In genomic region chr10:26839966-26840627, GRCh38 we compare ENCODE assay signal across 11 cellular contexts. TPM values are rescaled to one million over a fixed set of nuclear protein-coding genes. Genes with fewer than 3 reads are reported as not detected.
DNase-seq lines count a peak whose midpoint lies in the region; ATAC-seq, FAIRE-seq and TF ChIP-seq lines count a peak whose summit lies in the region.
"Had no signal": no experiment of that assay in that cellular context is flagged by ENCODE, and none has a peak within 500 bp of the region (broad histone marks: within the 10 kb centered on the region; RNA-seq: fewer than 3 reads in every experiment).

No MANE protein-coding gene starts in this region.

- no peak overlapping the region for H3K4me3 ChIP-seq in mesenchymal stem cell (ENCODE audit: insufficient read depth in 1 of 2, low read depth in 1 of 2, low read length in 2 of 2)

- peaks cover 37% of the 10 kb centered on the region for H3K36me3 Mint-ChIP-seq in activated B cell treated with CpG ODN at 0.5 μM for 24 hours (ENCODE audit: low read depth)

- H2BK120ac ChIP-seq in mesenchymal stem cell (ENCODE audit: low read depth, low read length): no peak overlapping the region

- DNase-seq in NCI-H2107 treated with DMSO at 0.1 percent for 48 hours (lab: John Stamatoyannopoulos, UW; ENCODE audit: unreplicated experiment) (peak; percentile 5), NCI-H2107 (lab: John Stamatoyannopoulos, UW) (no peak), GM12891 (ENCODE audit: insufficient read length, low spot score) (no peak), activated B cell treated with CpG ODN at 0.5 μM for 24 hours (no peak), mesenchymal stem cell (peak; percentile 24), CD1c-positive myeloid dendritic cell (ENCODE audit: extremely low spot score) (no peak), iPS-NIHi11 (ENCODE audit: low spot score) (no peak)
- no peak for DNase-seq in stimulated activated naive CD4-positive, alpha-beta T cell treated with Interleukin-2 at 50 U/mL for 16 hours (lab: John Stamatoyannopoulos, UW)
- DNase-seq: activated effector memory CD4-positive, alpha-beta T cell treated with anti-CD3 and anti-CD28 coated beads, Interleukin-2, amount 50 U/mL, for 16 hours; NCI-H1092; T-helper 9 cell had no signal

- no peak overlapping the region for H3K18ac ChIP-seq in mesenchymal stem cell (ENCODE audit: low read depth in 1 of 2, low read length in 2 of 2)

- no peak overlapping the region for H3K27ac ChIP-seq in mesenchymal stem cell (ENCODE audit: low read length, poor library complexity, severe bottlenecking)

- H3K23ac ChIP-seq in mesenchymal stem cell (ENCODE audit: low read length in 2 of 2): no peak overlapping the region

- peaks cover 8% of the 10 kb centered on the region for H3K79me1 ChIP-seq in mesenchymal stem cell (replicated peaks; ENCODE audit: low read length, poor library complexity, severe bottlenecking)

- no peaks in the 10 kb centered on the region for H3K9me3 ChIP-seq in mesenchymal stem cell (ENCODE audit: control insufficient read depth, low read length)

- CTCF ChIA-PET in activated B cell treated with CpG ODN at 0.5 μM for 24 hours (lab: Charles Lee): no interaction called here

- no peak for ATAC-seq in activated B cell treated with CpG ODN at 0.5 μM for 24 hours (ENCODE audit: low read depth)

- intact Hi-C loops in activated B cell treated with CpG ODN at 0.5 μM for 24 hours (cut with micrococcal nuclease): no loop called here

- H3K4me1 ChIP-seq in mesenchymal stem cell (ENCODE audit: control insufficient read depth, insufficient read depth, low read depth, low read length): no peaks in the 10 kb centered on the region

- peaks cover 84% of the 10 kb centered on the region for H3K4me1 Mint-ChIP-seq in activated B cell treated with CpG ODN at 0.5 μM for 24 hours

- peak overlapping the region in 1 of 2 experiments; percentile 36 for H3K4ac ChIP-seq in mesenchymal stem cell (ENCODE audit: low read depth in 1 of 2, low read length in 2 of 2)

- no peak overlapping the region for H4K8ac ChIP-seq in mesenchymal stem cell (ENCODE audit: low read length)

- H2BK12ac ChIP-seq in mesenchymal stem cell (ENCODE audit: low read length in 2 of 2): no peak overlapping the region

- peak overlapping the region; percentile 13 for H3K4me3 Mint-ChIP-seq in activated B cell treated with CpG ODN at 0.5 μM for 24 hours

- no peak overlapping the region for H2BK5ac ChIP-seq in mesenchymal stem cell (ENCODE audit: low read depth, low read length, poor library complexity, severe bottlenecking)

- no peak for TF ChIP-seq CTCF in activated B cell treated with CpG ODN at 0.5 μM for 24 hours (IDR thresholded peaks at IDR 0.05)

- no peak for TF ChIP-seq POLR2A in GM12891 (IDR thresholded peaks at IDR 0.05; ENCODE audit: low read depth, low read length)

- H3K4me2 ChIP-seq in mesenchymal stem cell (ENCODE audit: low read length, poor library complexity, severe bottlenecking): no peak overlapping the region

- H2AK5ac ChIP-seq in mesenchymal stem cell (ENCODE audit: low read length, severe bottlenecking): no peak overlapping the region

- H3K9me3 Mint-ChIP-seq in activated B cell treated with CpG ODN at 0.5 μM for 24 hours: no peaks in the 10 kb centered on the region

- no peak overlapping the region for H3K14ac ChIP-seq in mesenchymal stem cell (ENCODE audit: low read length in 2 of 2)

- POLR2A ChIA-PET in activated B cell treated with CpG ODN at 0.5 μM for 24 hours (lab: Charles Lee): interaction anchor here (0.5 kb wide), 1 partner anchor 30 kb away, joined by 3 read pairs; no protein-coding TSS in a partner anchor

- no peak overlapping the region for H3K9ac ChIP-seq in mesenchymal stem cell (ENCODE audit: low read length)

- H3K36me3 ChIP-seq in mesenchymal stem cell (ENCODE audit: control insufficient read depth in 1 of 2, insufficient read depth in 2 of 2, low read depth in 1 of 2, low read length in 2 of 2): no peaks in the 10 kb centered on the region

- H3K27me3 Mint-ChIP-seq in activated B cell treated with CpG ODN at 0.5 μM for 24 hours: no peaks in the 10 kb centered on the region

- peak; percentile 16 for FAIRE-seq in GM12891 (lab: Jason Lieb, UNC)

- peak overlapping the region; percentile 3 for H3K27ac Mint-ChIP-seq in activated B cell treated with CpG ODN at 0.5 μM for 24 hours

- no peak overlapping the region for H4K91ac ChIP-seq in mesenchymal stem cell (ENCODE audit: low read length)

- H2BK15ac ChIP-seq in mesenchymal stem cell (ENCODE audit: low read depth, poor library complexity, severe bottlenecking): no peak overlapping the region

- no peaks in the 10 kb centered on the region for H3K27me3 ChIP-seq in mesenchymal stem cell (ENCODE audit: control insufficient read depth in 1 of 2, insufficient read depth in 1 of 2, low read length in 2 of 2)

- H2AFZ ChIP-seq in mesenchymal stem cell (ENCODE audit: low read depth, low read length): no peak overlapping the region

- WGBS in mesenchymal stem cell: 35% methylated on average over 1 of the region's 3 CpGs

TF ChIP-seq in GM12891, 5 proteins besides CTCF, POLR2A, EP300 and RAD21:
- TF ChIP-seq PAX5 (IDR thresholded peaks at IDR 0.05; ENCODE audit: insufficient read depth, low read length, severe bottlenecking) (no peak), SPI1 (IDR thresholded peaks at IDR 0.05; ENCODE audit: low read depth, low read length) (no peak), TAF1 (IDR thresholded peaks at IDR 0.05; ENCODE audit: low read depth, low read length) (no peak), POU2F2 (IDR thresholded peaks at IDR 0.05; ENCODE audit: low read depth, low read length) (no peak), POLR2AphosphoS5 (IDR thresholded peaks at IDR 0.05; ENCODE audit: low read depth, low read length) (no peak)

RNA-seq across cellular contexts. Expression of gene ABI1, which starts 20.7 kb away (rescaled TPM):
- polyA plus RNA-seq in GM12891 (2012; ENCODE audit: low read depth, missing spikeins): 33.1 TPM
- total RNA-seq in activated B cell treated with CpG ODN at 0.5 μM for 24 hours: 76.7 and 83.5 TPM in 2 replicates
- polyA plus RNA-seq in mesenchymal stem cell (2013, experiment 1 of 2): 42.8 TPM
- 43.4 TPM for polyA plus RNA-seq in mesenchymal stem cell (2013, experiment 2 of 2)

Comparison
In these comparisons a context has a peak if more than half of its experiments do, and no peak if none do; other contexts are left out.
1. DNase-seq: peak in NCI-H2107 treated with DMSO at 0.1 percent for 48 hours (single experiment) and mesenchymal stem cell (single experiment); none in NCI-H2107 (single experiment), GM12891 (single experiment), activated B cell treated with CpG ODN at 0.5 μM for 24 hours (single experiment), CD1c-positive myeloid dendritic cell (single experiment), stimulated activated naive CD4-positive, alpha-beta T cell treated with Interleukin-2 at 50 U/mL for 16 hours (single experiment) and iPS-NIHi11 (single experiment).